Comparison of ENCODE assay signal across 24 cellular contexts in the genomic region with DNA sequence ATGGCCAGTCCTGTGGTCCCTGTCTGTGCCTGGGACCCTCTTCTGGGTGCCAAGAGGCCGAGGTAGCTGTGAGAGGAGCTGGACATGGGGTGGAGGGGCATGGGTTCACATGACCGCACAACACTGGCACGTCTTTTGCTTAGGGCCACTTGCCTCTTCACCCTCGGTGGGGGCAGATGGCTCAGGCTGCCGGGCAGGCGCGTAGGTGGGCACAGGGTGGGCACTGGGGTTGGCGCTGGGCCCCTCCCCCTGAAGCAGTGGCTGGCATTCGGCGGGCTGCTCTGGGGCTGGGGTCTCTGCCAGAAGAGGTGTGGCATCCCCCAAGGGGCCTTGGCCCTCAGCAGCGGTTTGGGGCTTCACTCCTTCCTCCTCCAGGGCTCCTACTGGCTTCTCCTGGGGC. TPM values are rescaled to one million over a fixed set of nuclear protein-coding genes. Genes with fewer than 3 reads are reported as not detected.
DNase-seq lines count a peak whose midpoint lies in the region; ATAC-seq, FAIRE-seq and TF ChIP-seq lines count a peak whose summit lies in the region.
"Had no signal": no experiment of that assay in that cellular context is flagged by ENCODE, and none has a peak within 500 bp of the region (broad histone marks: within the 10 kb centered on the region; RNA-seq: fewer than 3 reads in every experiment).

No MANE protein-coding gene starts in this region.

- no peak overlapping the region for H2AK5ac ChIP-seq in H9 (ENCODE audit: insufficient read length, low read length)

- no peaks in the 10 kb centered on the region for H3K79me2 ChIP-seq in HepG2 (ENCODE audit: insufficient read depth, low read length)
- no peaks in the 10 kb centered on the region for H3K79me2 ChIP-seq in H9 (ENCODE audit: insufficient read depth, low read length)

- peaks cover 8% of the 10 kb centered on the region for H3K27me3 Mint-ChIP-seq in T-helper 17 cell
- peaks cover 21% of the 10 kb centered on the region for H3K27me3 Mint-ChIP-seq in H9 (ENCODE audit: low read depth)

- TF ChIP-seq EP300 in HepG2 (IDR thresholded peaks at IDR 0.05; ENCODE audit: low read depth in 2 of 2, low read length in 2 of 2) (no peak), HepG2 (CRISPR knock-in tag; IDR thresholded peaks at IDR 0.05; ENCODE audit: borderline replicate concordance) (no peak)

- no peak overlapping the region for H3K23ac ChIP-seq in H9 (ENCODE audit: insufficient read length, low read depth, low read length)

- TF ChIP-seq POLR2A in GM12891 (IDR thresholded peaks at IDR 0.05; ENCODE audit: low read depth, low read length) (peak; percentile 18; the same call in 1 of the 2 replicates), HepG2 (IDR thresholded peaks at IDR 0.05; ENCODE audit: insufficient read depth in 1 of 2, low read depth in 2 of 2, low read length in 2 of 2) (no peak)

- no peak overlapping the region for H3T11ph ChIP-seq in H9 (ENCODE audit: low read length)

- no peak overlapping the region for H3K14ac ChIP-seq in H9 (ENCODE audit: insufficient read depth, low read length)

- H4K8ac ChIP-seq in H9 (replicated peaks; ENCODE audit: insufficient read length, low read depth, low read length) = no peak overlapping the region

- H3K4me2 ChIP-seq in HepG2 (ENCODE audit: low read depth, low read length) (no peak overlapping the region), H9 (ENCODE audit: insufficient read depth, insufficient read length, low read length) (no peak overlapping the region)
- H3K4me2 ChIP-seq: A549 had no signal

- peaks cover 0 to 3% of the 10 kb centered on the region in 2 experiments; a peak in 2 of 5 replicates for H3K9me3 Mint-ChIP-seq in H9

- H3K4me3 Mint-ChIP-seq in T-helper 17 cell (no peak overlapping the region), H9 (no peak overlapping the region)
- H3K4me3 Mint-ChIP-seq: CD4-positive, CD25-positive, alpha-beta regulatory T cell had no signal

- no peak overlapping the region for H3K56ac ChIP-seq in H9 (ENCODE audit: insufficient read length, low read depth, low read length)

- peak; percentile 13 for ATAC-seq in T-helper 17 cell
- no peak for ATAC-seq in HepG2
- ATAC-seq: A549, Panc1 had no signal

- H3K27ac Mint-ChIP-seq in T-helper 17 cell (peak overlapping the region; percentile 80), H9 (no peak overlapping the region)

- H3K9ac ChIP-seq in HepG2 (ENCODE audit: insufficient read depth, low read depth, low read length) (no peak overlapping the region), H9 (ENCODE audit: extremely low read depth, insufficient read length, low read length) (no peak overlapping the region)

- H2AFZ ChIP-seq in HepG2 (ENCODE audit: low read length) (no peak overlapping the region), H9 (ENCODE audit: low read length) (no peak overlapping the region)

- H3K4me3 ChIP-seq in HepG2 (replicated peaks in 1 of 3; ENCODE audit: insufficient read depth in 1 of 3, low read depth in 2 of 3, low read length in 3 of 3) = no peak overlapping the region
- H3K4me3 ChIP-seq: A549 had no signal

- H2BK12ac ChIP-seq in H9 (ENCODE audit: insufficient read length, low read depth, low read length) = no peak overlapping the region

- DNase-seq in GM12891 (ENCODE audit: insufficient read length, low spot score) (no peak), T-helper 17 cell (no peak), HepG2 (ENCODE audit: low spot score) (no peak), H9 (no peak), GF-D8 (lab: John Stamatoyannopoulos, UW) (no peak)
- DNase-seq in activated naive CD4-positive, alpha-beta T cell treated with Interleukin-2 at 50 U/mL for 16 hours = no peak
- DNase-seq: CD4-positive, CD25-positive, alpha-beta regulatory T cell; COR-L47; DMS 273 treated with DMSO at 0.1 percent for 48 hours; DMS79 treated with DMSO at 0.1 percent for 48 hours; NCI-H1092 treated with DMSO at 0.1 percent for 48 hours; NCI-H1436 treated with DMSO at 0.1 percent for 48 hours; NCI-H1930; NCI-H226; NCI-H510A treated with DMSO at 0.1 percent for 48 hours; NCI-H748 treated with DMSO at 0.1 percent for 48 hours; NK-92 treated with Interleukin-12 subunit alpha and Interleukin-12 subunit beta, amount 100 ng/mL, for 24 hours; SIG-M5; T-helper 1 cell had no signal

- H4K5ac ChIP-seq in H9 (ENCODE audit: insufficient read length, low read depth, low read length) = no peak overlapping the region

- intact Hi-C loops in HepG2 (cut with micrococcal nuclease; ENCODE audit: unreplicated experiment) = no loop called here

- H2BK15ac ChIP-seq in H9 (ENCODE audit: low read depth, low read length) = no peak overlapping the region

- H3K36me3 Mint-ChIP-seq in T-helper 17 cell (ENCODE audit: low read depth) (peaks cover 9% of the 10 kb centered on the region), H9 (ENCODE audit: insufficient read depth in 1 of 3, low read depth in 3 of 3) (peaks cover 19 to 26% (median 20%) of the 10 kb centered on the region in 3 experiments)

- no peaks in the 10 kb centered on the region for H3K27me3 ChIP-seq in HepG2 (ENCODE audit: control insufficient read depth in 1 of 2, insufficient read depth in 2 of 2, low read length in 2 of 2)
- H3K27me3 ChIP-seq in H9 (ENCODE audit: insufficient read depth, low read length) = peaks cover 5% of the 10 kb centered on the region

- H3K23me2 ChIP-seq in H9 (ENCODE audit: insufficient read length, low read depth, low read length, poor library complexity, severe bottlenecking) = peaks cover 6% of the 10 kb centered on the region

- H3K27ac ChIP-seq in HepG2 (ENCODE audit: extremely low read length, insufficient read depth, low read length) (no peak overlapping the region), H9 (ENCODE audit: insufficient read length, low read depth, low read length) (no peak overlapping the region)
- H3K27ac ChIP-seq: A549 had no signal

- TF ChIP-seq CTCF in HepG2 (CRISPR knock-in tag; IDR thresholded peaks at IDR 0.05) (no peak), H9 (conservative IDR thresholded peaks at IDR 0.05) (no peak)

- no peaks in the 10 kb centered on the region for H4K20me1 ChIP-seq in HepG2 (ENCODE audit: insufficient read depth, low read length)
- H4K20me1 ChIP-seq in H9 (ENCODE audit: control insufficient read depth, insufficient read depth, insufficient read length) = no peaks in the 10 kb centered on the region

- no peak overlapping the region for H3K4ac ChIP-seq in H9 (ENCODE audit: low read depth, low read length)

- FAIRE-seq in GM12891 (lab: Jason Lieb, UNC) (no peak), HepG2 (lab: Jason Lieb, UNC) (no peak)
- FAIRE-seq: A549, GM18507 had no signal

- no peaks in the 10 kb centered on the region for H3K79me1 ChIP-seq in H9 (ENCODE audit: insufficient read depth, low read depth, low read length, poor library complexity, severe bottlenecking)

- H3K4me1 ChIP-seq in HepG2 (ENCODE audit: insufficient read depth, low read length) (no peaks in the 10 kb centered on the region), H9 (ENCODE audit: insufficient read depth, low read length) (no peaks in the 10 kb centered on the region; the same call in 1 of the 2 replicates)

- no peak overlapping the region for H2BK120ac ChIP-seq in H9 (ENCODE audit: low read depth, low read length, poor library complexity, severe bottlenecking)

- BruUV-seq in HepG2 (replicated peaks; lab: Mats Ljungman, UMichigan) = no TSS peak

- H3K4me1 Mint-ChIP-seq in T-helper 17 cell (peaks cover 24% of the 10 kb centered on the region), H9 (peaks cover 5 to 14% of the 10 kb centered on the region in 2 experiments)

- in situ Hi-C loops in HepG2 (cut with HindIII; ENCODE audit: extremely low pct_ligation_motif_present, low pct_unique_long_range_greater_than_20kb) = loop anchor here (25.0 kb wide), 1 partner anchor 291 kb away; a partner anchor contains a TSS

- no peak overlapping the region for H3K18ac ChIP-seq in H9 (ENCODE audit: insufficient read length, low read depth, low read length)

- H3K9me3 ChIP-seq in T-helper 17 cell (ENCODE audit: control insufficient read depth, low read length, poor library complexity, severe bottlenecking) (no peaks in the 10 kb centered on the region), HepG2 (ENCODE audit: low read length) (peaks cover under 1% of the 10 kb centered on the region; the same call in 1 of the 2 replicates), H9 (ENCODE audit: control insufficient read depth, low read depth, low read length) (no peaks in the 10 kb centered on the region)

- no peak overlapping the region for H4K91ac ChIP-seq in H9 (ENCODE audit: insufficient read length, low read depth, low read length)

- WGBS in HepG2 (ENCODE audit: low lambda C conversion rate) = 72% methylated on average over 7 of the region's 11 CpGs
- no CpG with 5 or more reads among the region's 11 CpGs for WGBS in H9 (ENCODE audit: extremely low coverage, insufficient read length, low lambda C conversion rate)

- H2BK5ac ChIP-seq in H9 (ENCODE audit: insufficient read length, low read length) = no peak overlapping the region

- H3K36me3 ChIP-seq in HepG2 (replicated peaks in 1 of 2; ENCODE audit: control insufficient read depth in 1 of 2, insufficient read depth in 2 of 2, low read length in 2 of 2) = no peaks in the 10 kb centered on the region

- TF ChIP-seq RAD21 in HepG2 (CRISPR knock-in tag; IDR thresholded peaks at IDR 0.05) = no peak

- CTCF ChIA-PET in HepG2 (lab: Yijun Ruan, JAX; ENCODE audit: low intra/inter-chr PET ratio, low total read pairs) = no interaction called here

- no peak overlapping the region for H2BK20ac ChIP-seq in H9 (ENCODE audit: low read depth, low read length, poor library complexity, severe bottlenecking)

- POLR2A ChIA-PET in HepG2 (lab: Yijun Ruan, JAX) = interaction anchor here (1.1 kb wide), 1 partner anchor 18 kb away, joined by 3 read pairs; no protein-coding TSS in a partner anchor

RNA-seq across cellular contexts. Expression of a gene that starts 8.4 kb away (rescaled TPM):
- polyA plus RNA-seq in GM12891 (2012; ENCODE audit: low read depth, missing spikeins) = not detected
- total RNA-seq in T-helper 17 cell (not detected), HepG2 (2016; rRNA removed; fragmentation: Illumina TruSeq; extraction: Trizol) (2.4 and 2.5 TPM in 2 replicates), H9 (2021) (11.5 and 13.5 TPM in 2 replicates)
- total RNA-seq in HepG2 (2016; cell fraction: cytosol; rRNA removed; fragmentation: Illumina TruSeq; extraction: Trizol; ENCODE audit: low read depth) = 0.20 and 0.26 TPM in 2 replicates
- 1.6 and 3.8 TPM in 2 replicates for total RNA-seq in HepG2 (2016; cell fraction: insoluble cytoplasmic fraction; rRNA removed; fragmentation: Illumina TruSeq; extraction: Trizol)
- 0.87 and 1.2 TPM in 2 replicates for total RNA-seq in HepG2 (2016; cell fraction: membrane; rRNA removed; fragmentation: Illumina TruSeq; extraction: Trizol)
- 1.1 and 2.3 TPM in 2 replicates for total RNA-seq in HepG2 (2016; cell fraction: nucleus; rRNA removed; fragmentation: Illumina TruSeq; extraction: Trizol)
- polyA plus RNA-seq in HepG2 (2011; rRNA removed) = 0.79 and 1.0 TPM in 2 replicates
- 0.29 and 0.46 TPM in 2 replicates for polyA plus RNA-seq in HepG2 (2011; cell fraction: cytosol; rRNA removed)
- 2.5 and 3.9 TPM in 2 replicates for polyA plus RNA-seq in HepG2 (2011; cell fraction: nucleus; rRNA removed)
- polyA plus RNA-seq in HepG2 (2012) = 2.2 and 2.4 TPM in 2 replicates
- 0.37 and 0.50 TPM in 2 replicates for polyA plus RNA-seq in HepG2 (2016; cell fraction: cytosol; fragmentation: Illumina TruSeq; extraction: Trizol; ENCODE audit: low read depth)
- polyA plus RNA-seq in HepG2 (2016; cell fraction: insoluble cytoplasmic fraction; fragmentation: Illumina TruSeq; extraction: Trizol; ENCODE audit: low read depth) = 4.3 and 4.7 TPM in 2 replicates
- 0.80 and 1.7 TPM in 2 replicates for polyA plus RNA-seq in HepG2 (2016; cell fraction: membrane; fragmentation: Illumina TruSeq; extraction: Trizol; ENCODE audit: low read depth)
- 10.3 and 11.9 TPM in 2 replicates for polyA plus RNA-seq in HepG2 (2016; cell fraction: nucleus; fragmentation: Illumina TruSeq; extraction: Trizol; ENCODE audit: insufficient read depth, low read depth)
- polyA minus RNA-seq in HepG2 (2011; rRNA and poly(A)+ RNA removed; ENCODE audit: low replicate concordance) = 0.62 TPM in 1 of 2 replicates, not detected in the other
- polyA minus RNA-seq in HepG2 (2011; cell fraction: cytosol; rRNA and poly(A)+ RNA removed) = not detected in 2 replicates
- polyA minus RNA-seq in HepG2 (2011; cell fraction: nucleus; rRNA and poly(A)+ RNA removed) = 0.25 and 0.39 TPM in 2 replicates
- total RNA-seq: CD4-positive, CD25-positive, alpha-beta regulatory T cell had no signal
- polyA plus RNA-seq: CD4-positive, CD25-positive, alpha-beta regulatory T cell had no signal

RNA-seq across cellular contexts. Expression of a gene that starts 19.1 kb away (rescaled TPM):
- 0.54 TPM for polyA plus RNA-seq in GM12891 (2012; ENCODE audit: low read depth, missing spikeins)
- total RNA-seq in T-helper 17 cell (1 to 10 TPM in 1 of 2 donors, under 1 TPM in 1; 0.65 to 1.3 TPM), HepG2 (2016; rRNA removed; fragmentation: Illumina TruSeq; extraction: Trizol) (5.2 and 5.4 TPM in 2 replicates), H9 (2021) (0.26 and 0.72 TPM in 2 replicates)
- 2.1 and 3.4 TPM in 2 replicates for total RNA-seq in HepG2 (2016; cell fraction: cytosol; rRNA removed; fragmentation: Illumina TruSeq; extraction: Trizol; ENCODE audit: low read depth)
- 3.9 and 5.8 TPM in 2 replicates for total RNA-seq in HepG2 (2016; cell fraction: insoluble cytoplasmic fraction; rRNA removed; fragmentation: Illumina TruSeq; extraction: Trizol)
- 2.8 and 4.8 TPM in 2 replicates for total RNA-seq in HepG2 (2016; cell fraction: membrane; rRNA removed; fragmentation: Illumina TruSeq; extraction: Trizol)
- total RNA-seq in HepG2 (2016; cell fraction: nucleus; rRNA removed; fragmentation: Illumina TruSeq; extraction: Trizol) = 3.2 and 5.3 TPM in 2 replicates
- polyA plus RNA-seq in HepG2 (2011; rRNA removed) = 2.5 and 3.4 TPM in 2 replicates
- 1.6 and 2.3 TPM in 2 replicates for polyA plus RNA-seq in HepG2 (2011; cell fraction: cytosol; rRNA removed)
- polyA plus RNA-seq in HepG2 (2011; cell fraction: nucleus; rRNA removed) = 13.3 and 13.7 TPM in 2 replicates
- polyA plus RNA-seq in HepG2 (2012) = 5.5 and 5.6 TPM in 2 replicates
- polyA plus RNA-seq in HepG2 (2016; cell fraction: cytosol; fragmentation: Illumina TruSeq; extraction: Trizol; ENCODE audit: low read depth) = 2.9 and 4.0 TPM in 2 replicates
- 7.1 and 9.0 TPM in 2 replicates for polyA plus RNA-seq in HepG2 (2016; cell fraction: insoluble cytoplasmic fraction; fragmentation: Illumina TruSeq; extraction: Trizol; ENCODE audit: low read depth)
- polyA plus RNA-seq in HepG2 (2016; cell fraction: membrane; fragmentation: Illumina TruSeq; extraction: Trizol; ENCODE audit: low read depth) = 3.4 and 4.4 TPM in 2 replicates
- 11.3 and 12.7 TPM in 2 replicates for polyA plus RNA-seq in HepG2 (2016; cell fraction: nucleus; fragmentation: Illumina TruSeq; extraction: Trizol; ENCODE audit: insufficient read depth, low read depth)
- polyA minus RNA-seq in HepG2 (2011; rRNA and poly(A)+ RNA removed; ENCODE audit: low replicate concordance) = 0.12 and 1.1 TPM in 2 replicates
- 0.79 and 1.1 TPM in 2 replicates for polyA minus RNA-seq in HepG2 (2011; cell fraction: cytosol; rRNA and poly(A)+ RNA removed)
- 1.1 and 1.3 TPM in 2 replicates for polyA minus RNA-seq in HepG2 (2011; cell fraction: nucleus; rRNA and poly(A)+ RNA removed)

RNA-seq across cellular contexts. Expression of a gene that starts 21.9 kb away (rescaled TPM):
- polyA plus RNA-seq in GM12891 (2012; ENCODE audit: low read depth, missing spikeins) = 18.4 TPM
- total RNA-seq in T-helper 17 cell (10 to 100 TPM; 39.6 to 51.6 TPM), HepG2 (2016; rRNA removed; fragmentation: Illumina TruSeq; extraction: Trizol) (3.4 and 8.1 TPM in 2 replicates), H9 (2021) (13.6 and 14.6 TPM in 2 replicates)
- total RNA-seq in HepG2 (2016; cell fraction: cytosol; rRNA removed; fragmentation: Illumina TruSeq; extraction: Trizol; ENCODE audit: low read depth) = 1.0 and 1.4 TPM in 2 replicates
- total RNA-seq in HepG2 (2016; cell fraction: insoluble cytoplasmic fraction; rRNA removed; fragmentation: Illumina TruSeq; extraction: Trizol) = 3.0 and 8.3 TPM in 2 replicates
- total RNA-seq in HepG2 (2016; cell fraction: membrane; rRNA removed; fragmentation: Illumina TruSeq; extraction: Trizol) = 2.5 and 2.7 TPM in 2 replicates
- 6.3 and 7.8 TPM in 2 replicates for total RNA-seq in HepG2 (2016; cell fraction: nucleus; rRNA removed; fragmentation: Illumina TruSeq; extraction: Trizol)
- 3.5 and 5.4 TPM in 2 replicates for polyA plus RNA-seq in HepG2 (2011; rRNA removed)
- 3.1 and 3.5 TPM in 2 replicates for polyA plus RNA-seq in HepG2 (2011; cell fraction: cytosol; rRNA removed)
- polyA plus RNA-seq in HepG2 (2011; cell fraction: nucleus; rRNA removed) = 2.7 and 3.5 TPM in 2 replicates
- polyA plus RNA-seq in HepG2 (2012) = 1.8 and 3.6 TPM in 2 replicates
- polyA plus RNA-seq in HepG2 (2016; cell fraction: cytosol; fragmentation: Illumina TruSeq; extraction: Trizol; ENCODE audit: low read depth) = 0.75 and 0.87 TPM in 2 replicates
- polyA plus RNA-seq in HepG2 (2016; cell fraction: insoluble cytoplasmic fraction; fragmentation: Illumina TruSeq; extraction: Trizol; ENCODE audit: low read depth) = 2.7 and 3.1 TPM in 2 replicates
- polyA plus RNA-seq in HepG2 (2016; cell fraction: membrane; fragmentation: Illumina TruSeq; extraction: Trizol; ENCODE audit: low read depth) = 1.7 and 2.1 TPM in 2 replicates
- 10.9 and 11.1 TPM in 2 replicates for polyA plus RNA-seq in HepG2 (2016; cell fraction: nucleus; fragmentation: Illumina TruSeq; extraction: Trizol; ENCODE audit: insufficient read depth, low read depth)
- 5.4 and 21.7 TPM in 2 replicates for polyA minus RNA-seq in HepG2 (2011; rRNA and poly(A)+ RNA removed; ENCODE audit: low replicate concordance)
- 1.9 and 2.9 TPM in 2 replicates for polyA minus RNA-seq in HepG2 (2011; cell fraction: cytosol; rRNA and poly(A)+ RNA removed)
- polyA minus RNA-seq in HepG2 (2011; cell fraction: nucleus; rRNA and poly(A)+ RNA removed) = 1.1 and 1.3 TPM in 2 replicates

RNA-seq across cellular contexts. Expression of a gene that starts 25.6 kb away (rescaled TPM):
- not detected for polyA plus RNA-seq in GM12891 (2012; ENCODE audit: low read depth, missing spikeins)
- total RNA-seq in T-helper 17 cell = not detected
- total RNA-seq in HepG2 (2016; rRNA removed; fragmentation: Illumina TruSeq; extraction: Trizol) = not detected in 2 replicates
- total RNA-seq in HepG2 (2016; cell fraction: cytosol; rRNA removed; fragmentation: Illumina TruSeq; extraction: Trizol; ENCODE audit: low read depth) = not detected in 2 replicates
- not detected in 2 replicates for total RNA-seq in HepG2 (2016; cell fraction: insoluble cytoplasmic fraction; rRNA removed; fragmentation: Illumina TruSeq; extraction: Trizol)
- not detected in 2 replicates for total RNA-seq in HepG2 (2016; cell fraction: membrane; rRNA removed; fragmentation: Illumina TruSeq; extraction: Trizol)
- not detected in 2 replicates for total RNA-seq in HepG2 (2016; cell fraction: nucleus; rRNA removed; fragmentation: Illumina TruSeq; extraction: Trizol)
- polyA plus RNA-seq in HepG2 (2011; rRNA removed) = not detected in 2 replicates
- polyA plus RNA-seq in HepG2 (2011; cell fraction: cytosol; rRNA removed) = not detected in 2 replicates
- not detected in 2 replicates for polyA plus RNA-seq in HepG2 (2011; cell fraction: nucleus; rRNA removed)
- polyA plus RNA-seq in HepG2 (2012) = not detected in 2 replicates
- not detected in 2 replicates for polyA plus RNA-seq in HepG2 (2016; cell fraction: cytosol; fragmentation: Illumina TruSeq; extraction: Trizol; ENCODE audit: low read depth)
- not detected in 2 replicates for polyA plus RNA-seq in HepG2 (2016; cell fraction: insoluble cytoplasmic fraction; fragmentation: Illumina TruSeq; extraction: Trizol; ENCODE audit: low read depth)
- not detected in 2 replicates for polyA plus RNA-seq in HepG2 (2016; cell fraction: membrane; fragmentation: Illumina TruSeq; extraction: Trizol; ENCODE audit: low read depth)
- polyA plus RNA-seq in HepG2 (2016; cell fraction: nucleus; fragmentation: Illumina TruSeq; extraction: Trizol; ENCODE audit: insufficient read depth, low read depth) = not detected in 2 replicates
- not detected in 2 replicates for polyA minus RNA-seq in HepG2 (2011; rRNA and poly(A)+ RNA removed; ENCODE audit: low replicate concordance)
- not detected in 2 replicates for polyA minus RNA-seq in HepG2 (2011; cell fraction: cytosol; rRNA and poly(A)+ RNA removed)
- not detected in 2 replicates for polyA minus RNA-seq in HepG2 (2011; cell fraction: nucleus; rRNA and poly(A)+ RNA removed)
- total RNA-seq in H9 (2021) = not detected in 2 replicates
- total RNA-seq: CD4-positive, CD25-positive, alpha-beta regulatory T cell; H4 had no signal
- polyA plus RNA-seq: A549, BJ had no signal

RNA-seq across cellular contexts. Expression of a gene that starts 32.1 kb away (rescaled TPM):
- polyA plus RNA-seq in GM12891 (2012; ENCODE audit: low read depth, missing spikeins) = 0.06 TPM
- total RNA-seq in T-helper 17 cell = under 1 TPM; 0.22 to 0.31 TPM
- total RNA-seq in HepG2 (2016; rRNA removed; fragmentation: Illumina TruSeq; extraction: Trizol) = 0.11 TPM in 1 of 2 replicates, not detected in the other
- total RNA-seq in HepG2 (2016; cell fraction: cytosol; rRNA removed; fragmentation: Illumina TruSeq; extraction: Trizol; ENCODE audit: low read depth) = not detected in 2 replicates
- total RNA-seq in HepG2 (2016; cell fraction: insoluble cytoplasmic fraction; rRNA removed; fragmentation: Illumina TruSeq; extraction: Trizol) = not detected in 2 replicates
- total RNA-seq in HepG2 (2016; cell fraction: membrane; rRNA removed; fragmentation: Illumina TruSeq; extraction: Trizol) = not detected in 2 replicates
- 0.66 TPM in 1 of 2 replicates, not detected in the other for total RNA-seq in HepG2 (2016; cell fraction: nucleus; rRNA removed; fragmentation: Illumina TruSeq; extraction: Trizol)
- polyA plus RNA-seq in HepG2 (2011; rRNA removed) = 0.32 and 0.69 TPM in 2 replicates
- polyA plus RNA-seq in HepG2 (2011; cell fraction: cytosol; rRNA removed) = 0.22 and 0.56 TPM in 2 replicates
- 3.7 and 5.8 TPM in 2 replicates for polyA plus RNA-seq in HepG2 (2011; cell fraction: nucleus; rRNA removed)
- 0.12 and 0.36 TPM in 2 replicates for polyA plus RNA-seq in HepG2 (2012)
- not detected in 2 replicates for polyA plus RNA-seq in HepG2 (2016; cell fraction: cytosol; fragmentation: Illumina TruSeq; extraction: Trizol; ENCODE audit: low read depth)
- polyA plus RNA-seq in HepG2 (2016; cell fraction: insoluble cytoplasmic fraction; fragmentation: Illumina TruSeq; extraction: Trizol; ENCODE audit: low read depth) = not detected in 2 replicates
- not detected in 2 replicates for polyA plus RNA-seq in HepG2 (2016; cell fraction: membrane; fragmentation: Illumina TruSeq; extraction: Trizol; ENCODE audit: low read depth)
- polyA plus RNA-seq in HepG2 (2016; cell fraction: nucleus; fragmentation: Illumina TruSeq; extraction: Trizol; ENCODE audit: insufficient read depth, low read depth) = not detected in 2 replicates
- 0.21 and 0.56 TPM in 2 replicates for polyA minus RNA-seq in HepG2 (2011; rRNA and poly(A)+ RNA removed; ENCODE audit: low replicate concordance)
- polyA minus RNA-seq in HepG2 (2011; cell fraction: cytosol; rRNA and poly(A)+ RNA removed) = 0.40 TPM in 1 of 2 replicates, not detected in the other
- 1.0 and 1.1 TPM in 2 replicates for polyA minus RNA-seq in HepG2 (2011; cell fraction: nucleus; rRNA and poly(A)+ RNA removed)
- total RNA-seq in H9 (2021) = 0.39 and 0.72 TPM in 2 replicates
- total RNA-seq: CD4-positive, CD25-positive, alpha-beta regulatory T cell; H4 had no signal
- polyA plus RNA-seq: A549; BJ; CD4-positive, CD25-positive, alpha-beta regulatory T cell had no signal
